In the genomic region with DNA sequence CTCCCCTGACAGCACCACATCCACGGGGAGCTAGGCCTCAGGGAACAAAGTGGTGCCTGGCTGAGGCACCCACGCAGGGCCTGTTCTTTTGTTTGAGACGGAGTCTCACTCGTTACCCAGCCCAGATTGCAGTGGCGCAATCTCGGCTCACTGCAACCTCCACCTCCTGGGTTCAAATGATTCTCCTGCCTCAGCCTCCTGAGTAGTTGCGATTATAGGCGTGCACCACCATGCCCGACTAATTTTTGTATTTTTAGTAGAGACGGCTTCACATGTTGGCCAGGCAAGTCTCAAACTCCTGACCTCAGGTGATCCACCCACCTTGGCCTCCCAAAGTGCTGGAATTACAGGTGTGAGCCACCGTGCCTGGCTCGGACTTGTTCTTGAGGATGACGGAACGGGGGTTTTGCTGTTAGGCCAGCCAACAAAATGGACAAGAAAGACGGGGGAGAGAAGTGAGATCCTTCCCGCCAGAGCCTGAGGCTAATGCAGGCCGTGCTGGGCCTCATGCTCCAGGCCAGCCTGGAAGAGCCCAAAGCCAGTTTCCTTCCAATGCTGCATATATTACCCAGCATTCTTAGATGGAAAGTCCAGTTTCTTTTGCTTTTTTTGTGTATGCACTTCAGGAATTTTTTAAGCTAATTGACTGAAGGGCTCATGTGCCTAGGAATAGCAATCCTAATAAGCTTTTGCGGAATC, we compare ENCODE assay signal across 13 cellular contexts. TPM values are rescaled to one million over a fixed set of nuclear protein-coding genes. Genes with fewer than 3 reads are reported as not detected.
DNase-seq lines count a peak whose midpoint lies in the region; ATAC-seq and TF ChIP-seq lines count a peak whose summit lies in the region.
"Had no signal": no experiment of that assay in that cellular context is flagged by ENCODE, and none has a peak within 500 bp of the region (broad histone marks: within the 10 kb centered on the region; RNA-seq: fewer than 3 reads in every experiment).

No MANE protein-coding gene starts in this region.

- H3F3A ChIP-seq in neural progenitor cell (ENCODE audit: low read depth) = peaks cover 30% of the 10 kb centered on the region

- H3K36me3 Mint-ChIP-seq in CD4-positive, alpha-beta memory T cell = no peaks in the 10 kb centered on the region
- H3K36me3 Mint-ChIP-seq in neural progenitor cell = no peaks in the 10 kb centered on the region

- H3K4me2 ChIP-seq in neural progenitor cell = no peak overlapping the region

- H3K9ac ChIP-seq in HUES64 (ENCODE audit: low read depth, low read length) (no peak overlapping the region), colonic mucosa (ENCODE audit: low read depth in 2 of 2, low read length in 2 of 2) (peak overlapping the region; percentile 62 to 73), neural progenitor cell (no peak overlapping the region)

- no peaks in the 10 kb centered on the region for H3K79me2 ChIP-seq in neural progenitor cell (ENCODE audit: low read depth)

- H4K20me1 ChIP-seq in neural progenitor cell (ENCODE audit: low read depth) = no peaks in the 10 kb centered on the region

- no peak for TF ChIP-seq CTCF in colonic mucosa (IDR thresholded peaks at IDR 0.05)
- TF ChIP-seq CTCF in neural progenitor cell (IDR thresholded peaks at IDR 0.05) = no peak
- TF ChIP-seq CTCF in lower leg skin (IDR thresholded peaks at IDR 0.05) = no peak

- CTCF ChIA-PET in CD4-positive, alpha-beta memory T cell (lab: Charles Lee; ENCODE audit: partially characterized antibody) = interaction anchor here (1.0 to 2.6 kb wide), 4 partner anchors 13 to 192 kb away, joined by 3 to 11 read pairs (median 4); no protein-coding TSS in a partner anchor

- intact Hi-C loops in CD4-positive, alpha-beta memory T cell (cut with micrococcal nuclease) = no loop called here
- intact Hi-C loops in colonic mucosa (cut with DNase I) = no loop called here
- intact Hi-C loops in lower leg skin (cut with DNase I; ENCODE audit: low total_unique reads) = no loop called here

- H3K27ac Mint-ChIP-seq in CD4-positive, alpha-beta memory T cell = peak overlapping the region in 5 of 7 donors; percentile 35 to 98 (median 90)
- peak overlapping the region; percentile 65 for H3K27ac Mint-ChIP-seq in neural progenitor cell

- no peak overlapping the region for H3K4me3 ChIP-seq in CD4-positive, alpha-beta memory T cell (ENCODE audit: low read length in 2 of 2)
- H3K4me3 ChIP-seq in HUES64 (ENCODE audit: low read length) (no peak overlapping the region), colonic mucosa (peak overlapping the region; percentile 27), neural progenitor cell (no peak overlapping the region), lower leg skin (ENCODE audit: low read depth, poor library complexity, severe bottlenecking) (no peak overlapping the region)

- no peaks in the 10 kb centered on the region for H3K9me3 Mint-ChIP-seq in CD4-positive, alpha-beta memory T cell
- no peaks in the 10 kb centered on the region for H3K9me3 Mint-ChIP-seq in neural progenitor cell

- peak overlapping the region in 7 of 8 donors; percentile 12 to 82 (median 43) for H3K4me3 Mint-ChIP-seq in CD4-positive, alpha-beta memory T cell
- H3K4me3 Mint-ChIP-seq in neural progenitor cell = peak overlapping the region; percentile 68

- peak overlapping the region; percentile 64 for H2AFZ ChIP-seq in neural progenitor cell (replicated peaks)

- H3K4me1 ChIP-seq in CD4-positive, alpha-beta memory T cell (ENCODE audit: insufficient read depth, low read length) = peaks cover 33% of the 10 kb centered on the region
- peaks cover 20% of the 10 kb centered on the region for H3K4me1 ChIP-seq in HUES64 (ENCODE audit: insufficient read depth, low read length)
- peaks cover 11% of the 10 kb centered on the region for H3K4me1 ChIP-seq in colonic mucosa
- H3K4me1 ChIP-seq in neural progenitor cell = peaks cover 24% of the 10 kb centered on the region

- POLR2A ChIA-PET in CD4-positive, alpha-beta memory T cell (lab: Charles Lee; ENCODE audit: partially characterized antibody) = interaction anchor here (0.9 to 2.6 kb wide), 2 partner anchors 26 to 31 kb away, joined by 3 to 15 read pairs; no protein-coding TSS in a partner anchor

- H3K9me3 ChIP-seq in CD4-positive, alpha-beta memory T cell (ENCODE audit: control insufficient read depth in 1 of 2, low read length in 2 of 2) = no peaks in the 10 kb centered on the region
- H3K9me3 ChIP-seq in HUES64 (ENCODE audit: insufficient read depth, low read depth, low read length) (no peaks in the 10 kb centered on the region), colonic mucosa (no peaks in the 10 kb centered on the region), neural progenitor cell (ENCODE audit: low read depth) (no peaks in the 10 kb centered on the region)

- WGBS in HUES64 = 87% methylated on average over 18 of the region's 18 CpGs
- WGBS in lower leg skin, 2 donors = 86 to 92% methylated on average over 18 of the region's 18 CpGs

- ATAC-seq in GM18511 (IDR thresholded peaks at IDR 0.05; ENCODE audit: unreplicated experiment) = no peak
- ATAC-seq in GM21825 (IDR thresholded peaks at IDR 0.05; ENCODE audit: unreplicated experiment) = no peak

- H3K27me3 Mint-ChIP-seq in CD4-positive, alpha-beta memory T cell = peaks cover 1% of the 10 kb centered on the region in 2 donors
- H3K27me3 Mint-ChIP-seq in neural progenitor cell (ENCODE audit: insufficient read depth, low read depth) = peaks cover 5% of the 10 kb centered on the region

- H3K27me3 ChIP-seq in CD4-positive, alpha-beta memory T cell (ENCODE audit: insufficient read depth, low read length) = no peaks in the 10 kb centered on the region
- no peaks in the 10 kb centered on the region for H3K27me3 ChIP-seq in HUES64 (ENCODE audit: insufficient read depth, low read length)
- no peaks in the 10 kb centered on the region for H3K27me3 ChIP-seq in colonic mucosa
- H3K27me3 ChIP-seq in neural progenitor cell = no peaks in the 10 kb centered on the region

- no peak for TF ChIP-seq POLR2A in lower leg skin (IDR thresholded peaks at IDR 0.05)

- no peak overlapping the region for H3K27ac ChIP-seq in CD4-positive, alpha-beta memory T cell (ENCODE audit: low read depth, low read length)
- H3K27ac ChIP-seq in HUES64 (ENCODE audit: low read depth, low read length) (peak overlapping the region; percentile 44), colonic mucosa (peak overlapping the region; percentile 93), neural progenitor cell (peak overlapping the region; percentile 55)

- DNase-seq in CD4-positive, alpha-beta memory T cell = no peak
- DNase-seq in colonic mucosa (no peak), neural progenitor cell (ENCODE audit: low spot score) (no peak), lower leg skin (ENCODE audit: low spot score in 2 of 2) (no peak), RKO (ENCODE audit: low spot score) (no peak)
- DNase-seq: activated CD8-positive, alpha-beta memory T cell treated with anti-CD3 and anti-CD28 coated beads, Interleukin-2, amount 50 U/mL, for 48 hours; DMS153; NCI-H524 treated with DMSO at 0.1 percent for 48 hours had no signal

- H3K4me1 Mint-ChIP-seq in CD4-positive, alpha-beta memory T cell = peaks cover 9 to 30% (median 20%) of the 10 kb centered on the region in 4 donors
- peaks cover 39% of the 10 kb centered on the region for H3K4me1 Mint-ChIP-seq in neural progenitor cell

- no peaks in the 10 kb centered on the region for H3K36me3 ChIP-seq in CD4-positive, alpha-beta memory T cell (ENCODE audit: insufficient read depth, low read length)
- H3K36me3 ChIP-seq in HUES64 (ENCODE audit: insufficient read depth, low read length) (no peaks in the 10 kb centered on the region), colonic mucosa (no peaks in the 10 kb centered on the region), neural progenitor cell (no peaks in the 10 kb centered on the region)

RNA-seq across cellular contexts. Expression of gene FURIN, which starts 28.1 kb away (rescaled TPM):
- total RNA-seq in CD4-positive, alpha-beta memory T cell = 10 to 100 TPM; 37.2 to 40.3 TPM
- 10 to 100 TPM in 1 of 2 donors, 1 to 10 TPM in 1; 1.6 to 11.6 TPM for polyA plus RNA-seq in CD4-positive, alpha-beta memory T cell
- polyA plus RNA-seq in HUES64 (2013, experiment 1 of 2) = 18.3 TPM
- polyA plus RNA-seq in HUES64 (2013, experiment 2 of 2) = 20.2 TPM
- total RNA-seq in colonic mucosa (10 to 100 TPM; 72.3 to 82.5 TPM), neural progenitor cell (ENCODE audit: low replicate concordance) (8.3 and 18.8 TPM in 2 replicates), lower leg skin (100 to 1,000 TPM; 114 to 163 (median 149) TPM)

RNA-seq across cellular contexts. Expression of gene FES, which starts 44.0 kb away (rescaled TPM):
- 1 to 10 TPM; 2.3 to 3.0 TPM for total RNA-seq in CD4-positive, alpha-beta memory T cell
- not detected for polyA plus RNA-seq in CD4-positive, alpha-beta memory T cell
- polyA plus RNA-seq in HUES64 (2013, experiment 1 of 2) = 6.0 TPM
- polyA plus RNA-seq in HUES64 (2013, experiment 2 of 2) = 6.0 TPM
- total RNA-seq in colonic mucosa = 1 to 10 TPM; 6.5 to 8.8 TPM
- 11.7 and 14.1 TPM in 2 replicates for total RNA-seq in neural progenitor cell (ENCODE audit: low replicate concordance)
- 10 to 100 TPM in 2 of 4 donors, 1 to 10 TPM in 2; 3.6 to 17.9 (median 11.0) TPM for total RNA-seq in lower leg skin
- total RNA-seq: M059J had no signal
- polyA plus RNA-seq: neural cell had no signal

Comparison
In these comparisons a context has a peak if more than half of its experiments do, and no peak if none do; other contexts are left out.
1. H3K9ac ChIP-seq: peak in colonic mucosa (2 of 2); none in HUES64 (single experiment) and neural progenitor cell (single experiment).